In the genomic region with DNA sequence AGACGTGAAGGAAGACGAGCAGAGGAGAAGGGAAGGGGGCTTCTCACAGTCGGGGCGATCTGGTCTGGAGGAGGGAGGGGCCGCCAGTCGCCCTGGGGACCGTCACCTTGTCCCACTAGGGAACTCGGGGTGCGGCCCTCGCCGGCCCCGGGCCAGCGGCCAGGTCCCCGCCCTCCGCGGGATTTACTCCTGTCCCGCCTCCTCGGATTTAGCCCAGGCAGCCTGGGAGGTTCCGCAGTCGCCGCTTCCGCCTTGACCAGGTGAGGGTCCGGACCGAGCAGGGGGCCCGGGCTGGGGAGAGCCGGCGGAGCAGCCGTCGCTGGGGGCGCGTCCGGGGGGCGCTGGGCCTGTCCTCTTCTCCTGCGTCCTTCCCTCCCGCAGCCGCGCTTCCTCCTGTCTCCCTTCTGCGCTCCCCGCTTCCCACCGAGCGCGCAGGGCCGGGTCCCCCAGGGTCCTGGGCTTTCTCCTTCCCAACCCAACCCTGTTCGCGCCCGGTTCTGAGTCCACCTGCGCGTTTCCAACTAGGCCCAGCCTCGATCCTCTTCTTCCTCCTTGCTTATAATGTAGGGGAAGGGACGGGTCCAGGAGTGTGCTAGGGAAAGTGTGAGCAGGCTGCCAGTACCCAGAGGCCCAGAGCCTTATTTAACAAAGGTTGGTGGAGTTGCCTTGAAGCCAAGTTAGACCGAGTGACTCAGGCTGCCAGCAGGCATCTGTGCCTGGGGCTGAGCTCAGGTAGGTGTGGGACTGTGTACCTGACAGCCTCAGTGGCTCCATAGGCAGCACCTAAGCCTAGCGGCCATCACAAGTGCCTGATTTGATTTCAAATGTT, we compare ENCODE assay signal across 8 cellular contexts. TPM values are rescaled to one million over a fixed set of nuclear protein-coding genes. Genes with fewer than 3 reads are reported as not detected.
DNase-seq lines count a peak whose midpoint lies in the region; ATAC-seq, FAIRE-seq and TF ChIP-seq lines count a peak whose summit lies in the region.

A gene (plus strand): TSS at position 235 of the 829 bp plus-strand sequence. CDS start 1,838 bp downstream, outside the sequence.

- peaks cover 37% of the 10 kb centered on the region for H3K36me3 Mint-ChIP-seq in Calu3 (ENCODE audit: insufficient read depth, unreplicated experiment)
- peaks cover 8% of the 10 kb centered on the region for H3K36me3 Mint-ChIP-seq in activated naive CD8-positive, alpha-beta T cell treated with anti-CD3 and anti-CD28 coated beads for 36 hours

- DNase-seq in Calu3 (peak; percentile 52), heart right ventricle (peak; percentile 52 to 57), psoas muscle (peak; percentile 32 to 67), NAMALWA (ENCODE audit: low spot score) (no peak), H54 (ENCODE audit: insufficient read length, low spot score) (no peak)
- no peak for DNase-seq in activated naive CD8-positive, alpha-beta T cell treated with anti-CD3 and anti-CD28 coated beads for 36 hours

- intact Hi-C loops in Calu3 (cut with micrococcal nuclease; ENCODE audit: unreplicated experiment), result no loop called here
- intact Hi-C loops in heart right ventricle (cut with DNase I), result no loop called here
- intact Hi-C loops in psoas muscle (cut with DNase I), result no loop called here

- no TSS peak for BruUV-seq in Calu3 (replicated peaks; lab: Mats Ljungman, UMichigan)

- FAIRE-seq in H54 (lab: Jason Lieb, UNC), result no peak

- H3K27ac ChIP-seq in heart right ventricle (peak within 1 kb of the TSS in 9 of 10 donors; percentile 23 to 79 (median 67)), psoas muscle (peak within 1 kb of the TSS; percentile 82)

- H3K9me3 ChIP-seq in heart right ventricle (peaks cover 0 to 5% (median 0%) of the 10 kb centered on the region in 11 donors), psoas muscle (no peaks in the 10 kb centered on the region)

- H3K4me3 ChIP-seq in heart right ventricle, result peak within 1 kb of the TSS in 9 of 10 donors; percentile 31 to 59 (median 50)
- H3K4me3 ChIP-seq in psoas muscle, result peak within 1 kb of the TSS; percentile 71

- no peaks in the 10 kb centered on the region for H3K9me3 Mint-ChIP-seq in Calu3 (ENCODE audit: low read depth, unreplicated experiment)
- H3K9me3 Mint-ChIP-seq in activated naive CD8-positive, alpha-beta T cell treated with anti-CD3 and anti-CD28 coated beads for 36 hours, result peaks cover 5% of the 10 kb centered on the region

- no peaks in the 10 kb centered on the region for H3K27me3 Mint-ChIP-seq in Calu3 (ENCODE audit: unreplicated experiment)
- peaks cover 52% of the 10 kb centered on the region for H3K27me3 Mint-ChIP-seq in activated naive CD8-positive, alpha-beta T cell treated with anti-CD3 and anti-CD28 coated beads for 36 hours

- peak within 1 kb of the TSS; percentile 87 for H3K4me3 Mint-ChIP-seq in Calu3 (ENCODE audit: low read depth, unreplicated experiment)
- no peak within 1 kb of the TSS for H3K4me3 Mint-ChIP-seq in activated naive CD8-positive, alpha-beta T cell treated with anti-CD3 and anti-CD28 coated beads for 36 hours

- no peak for TF ChIP-seq CTCF in Calu3 (IDR thresholded peaks at IDR 0.05; ENCODE audit: unreplicated experiment)
- no peak for TF ChIP-seq CTCF in heart right ventricle (IDR thresholded peaks at IDR 0.05)
- TF ChIP-seq CTCF in psoas muscle (IDR thresholded peaks at IDR 0.05), result no peak

- ATAC-seq in SK-N-SH treated with all-trans-retinoic acid at 6 μM for 48 hours (peak; percentile 12; the same call in 2 of the 3 replicates), heart right ventricle (peak; percentile 31 to 77 (median 62)), psoas muscle (peak; percentile 40 to 80 (median 73)), GM21390 (IDR thresholded peaks at IDR 0.05; ENCODE audit: unreplicated experiment) (no peak)

- peak within 1 kb of the TSS; percentile 64 for H3K27ac Mint-ChIP-seq in Calu3 (ENCODE audit: unreplicated experiment)
- no peak within 1 kb of the TSS for H3K27ac Mint-ChIP-seq in activated naive CD8-positive, alpha-beta T cell treated with anti-CD3 and anti-CD28 coated beads for 36 hours

- WGBS in heart right ventricle, 2 donors, result 4 to 5% methylated on average over 48 to 52 of the region's 52 CpGs
- 6 to 10% (median 9%) methylated on average over 30 to 52 of the region's 52 CpGs for WGBS in psoas muscle, 3 donors

- H3K27me3 ChIP-seq in heart right ventricle (peaks cover 0 to 61% (median 0%) of the 10 kb centered on the region in 7 donors), psoas muscle (ENCODE audit: insufficient read depth in 3 of 3, low read length in 2 of 3) (peaks cover 0 to 2% (median 0%) of the 10 kb centered on the region in 3 donors)

- no peak for TF ChIP-seq POLR2A in H54 (IDR thresholded peaks at IDR 0.05; ENCODE audit: low read depth, low read length)

- H3K4me1 ChIP-seq in heart right ventricle (peaks cover 6 to 33% (median 30%) of the 10 kb centered on the region in 9 donors), psoas muscle (peaks cover 24% of the 10 kb centered on the region)

- CTCF ChIA-PET in Calu3 (lab: Charles Lee), result interaction anchor here (0.8 kb wide), 1 partner anchor 25 kb away, joined by 4 read pairs; no protein-coding TSS in a partner anchor

- no peaks in the 10 kb centered on the region for H3K36me3 ChIP-seq in heart right ventricle
- H3K36me3 ChIP-seq in psoas muscle (ENCODE audit: insufficient read depth in 1 of 2, low read depth in 1 of 2), result peaks cover 0 to 7% of the 10 kb centered on the region in 2 donors

- peaks cover 8% of the 10 kb centered on the region for H3K4me1 Mint-ChIP-seq in Calu3 (ENCODE audit: low read depth, unreplicated experiment)
- H3K4me1 Mint-ChIP-seq in activated naive CD8-positive, alpha-beta T cell treated with anti-CD3 and anti-CD28 coated beads for 36 hours, result peaks cover 10% of the 10 kb centered on the region

TF ChIP-seq in SK-N-SH treated with all-trans-retinoic acid at 6 μM for 48 hours, 23 proteins besides CTCF, POLR2A, EP300 and RAD21:
- no peak for TF ChIP-seq BACH2 (CRISPR knock-in tag; IDR thresholded peaks at IDR 0.05; ENCODE audit: borderline replicate concordance)
- no peak for TF ChIP-seq ARNTL (CRISPR knock-in tag; IDR thresholded peaks at IDR 0.05; ENCODE audit: borderline replicate concordance, low read depth)
- TF ChIP-seq, protein P1, sequence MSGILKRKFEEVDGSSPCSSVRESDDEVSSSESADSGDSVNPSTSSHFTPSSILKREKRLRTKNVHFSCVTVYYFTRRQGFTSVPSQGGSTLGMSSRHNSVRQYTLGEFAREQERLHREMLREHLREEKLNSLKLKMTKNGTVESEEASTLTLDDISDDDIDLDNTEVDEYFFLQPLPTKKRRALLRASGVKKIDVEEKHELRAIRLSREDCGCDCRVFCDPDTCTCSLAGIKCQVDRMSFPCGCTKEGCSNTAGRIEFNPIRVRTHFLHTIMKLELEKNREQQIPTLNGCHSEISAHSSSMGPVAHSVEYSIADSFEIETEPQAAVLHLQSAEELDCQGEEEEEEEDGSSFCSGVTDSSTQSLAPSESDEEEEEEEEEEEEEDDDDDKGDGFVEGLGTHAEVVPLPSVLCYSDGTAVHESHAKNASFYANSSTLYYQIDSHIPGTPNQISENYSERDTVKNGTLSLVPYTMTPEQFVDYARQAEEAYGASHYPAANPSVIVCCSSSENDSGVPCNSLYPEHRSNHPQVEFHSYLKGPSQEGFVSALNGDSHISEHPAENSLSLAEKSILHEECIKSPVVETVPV (CRISPR knock-in tag; IDR thresholded peaks at IDR 0.05), result no peak

RNA-seq across cellular contexts. Expression of the gene that starts here (rescaled TPM):
- total RNA-seq in Calu3 (2022) (7.0 and 8.6 TPM in 2 replicates), heart right ventricle (1 to 10 TPM; 1.1 to 4.4 (median 2.1) TPM), psoas muscle (under 1 TPM; 0.56 to 0.86 (median 0.78) TPM)
- polyA plus RNA-seq in heart right ventricle (1 to 10 TPM; 1.9 to 3.5 TPM), psoas muscle (1 to 10 TPM in 1 of 3 donors, under 1 TPM in 2; 0.57 to 1.7 (median 0.98) TPM)
- total RNA-seq in activated naive CD8-positive, alpha-beta T cell treated with anti-CD3 and anti-CD28 coated beads for 36 hours, result 1 to 10 TPM; 4.3 to 5.0 TPM

Comparison
In these comparisons a context has a peak if more than half of its experiments do, and no peak if none do; other contexts are left out.
1. DNase-seq: peak in Calu3 (single experiment), heart right ventricle (2 of 2) and psoas muscle (2 of 2); none in NAMALWA (single experiment), H54 (single experiment) and activated naive CD8-positive, alpha-beta T cell treated with anti-CD3 and anti-CD28 coated beads for 36 hours (single experiment).